In genomic region chr17:71118039-71118438, GRCh38 we compare ENCODE assay signal across 9 cellular contexts.
A peak's percentile ranks its signal among the peaks of the same experiment; 100 is the strongest.
DNase-seq lines count a peak whose midpoint lies in the region; ATAC-seq and TF ChIP-seq lines count a peak whose summit lies in the region.
"Had no signal": no experiment of that assay in that cellular context is flagged by ENCODE, and none has a peak within 500 bp of the region (broad histone marks: within the 10 kb centered on the region; RNA-seq: fewer than 3 reads in every experiment).

No MANE protein-coding gene starts in this region.

- no peaks in the 10 kb centered on the region for H3K9me2 ChIP-seq in OCI-LY7 (ENCODE audit: insufficient read depth, low read length)

- no peaks in the 10 kb centered on the region for H3K4me1 Mint-ChIP-seq in stimulated activated naive B cell treated with anti-CD40 and anti-IgM and Interleukin-4, amounts not matched to agents 10 μg/mL and 1 μg/mL and 100 μg/mL, for 72 hours
- H3K4me1 Mint-ChIP-seq: CD4-positive, CD25-positive, alpha-beta regulatory T cell had no signal

- no TSS peak for BruUV-seq in OCI-LY7 (replicated peaks; lab: Mats Ljungman, UMichigan)

- CTCF ChIA-PET in OCI-LY7 (lab: Charles Lee; ENCODE audit: unreplicated experiment) = no interaction called here

- DNase-seq in heart right ventricle (no peak), left cardiac atrium (no peak), OCI-LY7 (ENCODE audit: low spot score) (peak; percentile 29), glomerular visceral epithelial cell (ENCODE audit: extremely low spot score) (peak; percentile 51), sciatic nerve (ENCODE audit: low spot score) (no peak), G401 (ENCODE audit: low spot score) (no peak)
- DNase-seq in activated T-cell treated with anti-CD3 and anti-CD28 coated beads, Interleukin-2, amount 50 U/mL, for 1 hour = no peak
- no peak for DNase-seq in stimulated activated naive B cell treated with anti-CD40 and anti-IgM and Interleukin-4, amounts not matched to agents 10 μg/mL and 1 μg/mL and 100 μg/mL, for 72 hours
- DNase-seq: CD4-positive, CD25-positive, alpha-beta regulatory T cell had no signal

- no peaks in the 10 kb centered on the region for H3K36me3 ChIP-seq in heart right ventricle
- no peaks in the 10 kb centered on the region for H3K36me3 ChIP-seq in OCI-LY7 (ENCODE audit: insufficient read depth, low read length)

- H3K79me2 ChIP-seq in OCI-LY7 (ENCODE audit: insufficient read depth, low read depth, low read length) = no peaks in the 10 kb centered on the region

- H3K4me3 Mint-ChIP-seq in stimulated activated naive B cell treated with anti-CD40 and anti-IgM and Interleukin-4, amounts not matched to agents 10 μg/mL and 1 μg/mL and 100 μg/mL, for 72 hours = no peak overlapping the region
- H3K4me3 Mint-ChIP-seq: CD4-positive, CD25-positive, alpha-beta regulatory T cell had no signal

- H3K4me1 ChIP-seq in heart right ventricle (no peaks in the 10 kb centered on the region), OCI-LY7 (ENCODE audit: insufficient read depth, low read length, poor library complexity, severe bottlenecking) (no peaks in the 10 kb centered on the region)

- no peaks in the 10 kb centered on the region for H3K27me3 Mint-ChIP-seq in stimulated activated naive B cell treated with anti-CD40 and anti-IgM and Interleukin-4, amounts not matched to agents 10 μg/mL and 1 μg/mL and 100 μg/mL, for 72 hours
- H3K27me3 Mint-ChIP-seq: CD4-positive, CD25-positive, alpha-beta regulatory T cell had no signal

- peaks cover 0 to 5% of the 10 kb centered on the region in 2 donors for H3K9me3 Mint-ChIP-seq in stimulated activated naive B cell treated with anti-CD40 and anti-IgM and Interleukin-4, amounts not matched to agents 10 μg/mL and 1 μg/mL and 100 μg/mL, for 72 hours

- no peaks in the 10 kb centered on the region for H3K36me3 Mint-ChIP-seq in stimulated activated naive B cell treated with anti-CD40 and anti-IgM and Interleukin-4, amounts not matched to agents 10 μg/mL and 1 μg/mL and 100 μg/mL, for 72 hours
- H3K36me3 Mint-ChIP-seq: CD4-positive, CD25-positive, alpha-beta regulatory T cell had no signal

- H3K9me3 ChIP-seq in heart right ventricle (no peaks in the 10 kb centered on the region), OCI-LY7 (ENCODE audit: low read length) (no peaks in the 10 kb centered on the region)

- H3K4me3 ChIP-seq in heart right ventricle (no peak overlapping the region), OCI-LY7 (ENCODE audit: low read depth, low read length, poor library complexity, severe bottlenecking) (no peak overlapping the region)

- H3K4me2 ChIP-seq in OCI-LY7 (ENCODE audit: low read length) = no peak overlapping the region

- in situ Hi-C loops in G401 (cut with HindIII; ENCODE audit: low sequenced_read_pairs) = no loop called here

- peak; percentile 15 to 56 (median 45) for TF ChIP-seq CTCF in heart right ventricle (IDR thresholded peaks at IDR 0.05)
- TF ChIP-seq CTCF in OCI-LY7 (conservative IDR thresholded peaks at IDR 0.05; ENCODE audit: low read length) = peak; percentile 75

- peaks cover 0 to 5% (median 0%) of the 10 kb centered on the region in 7 donors for H3K27me3 ChIP-seq in heart right ventricle

- 63 to 66% methylated on average over 4 of the region's 4 CpGs for WGBS in heart right ventricle, 2 donors

- H3K27ac Mint-ChIP-seq in stimulated activated naive B cell treated with anti-CD40 and anti-IgM and Interleukin-4, amounts not matched to agents 10 μg/mL and 1 μg/mL and 100 μg/mL, for 72 hours = no peak overlapping the region
- H3K27ac Mint-ChIP-seq: CD4-positive, CD25-positive, alpha-beta regulatory T cell had no signal

- no peak overlapping the region for H3K27ac ChIP-seq in heart right ventricle
- no peak overlapping the region for H3K27ac ChIP-seq in OCI-LY7 (ENCODE audit: low read depth, low read length, poor library complexity, severe bottlenecking)

- H2AFZ ChIP-seq in OCI-LY7 (ENCODE audit: low read length) = no peak overlapping the region

- H4K20me1 ChIP-seq in OCI-LY7 (ENCODE audit: insufficient read depth, low read length) = no peaks in the 10 kb centered on the region

- ATAC-seq in heart right ventricle = no peak
- ATAC-seq in left cardiac atrium = no peak
- ATAC-seq in sciatic nerve = no peak
- ATAC-seq in stimulated activated naive B cell treated with anti-CD40 and anti-IgM and Interleukin-4, amounts not matched to agents 10 μg/mL and 1 μg/mL and 100 μg/mL, for 72 hours (replicated peaks) = no peak

- intact Hi-C loops in heart right ventricle (cut with DNase I) = loop anchor here in 9 of 10 donors (2.0 to 10.0 kb wide), 8 partner anchors 337 to 1427 kb away; no protein-coding TSS in a partner anchor
- intact Hi-C loops in left cardiac atrium (cut with DNase I) = loop anchor here in 1 of 2 donors (5.0 kb wide), 1 partner anchor 1424 kb away; no protein-coding TSS in a partner anchor
- intact Hi-C loops in OCI-LY7 (cut with micrococcal nuclease; ENCODE audit: unreplicated experiment) = no loop called here
- intact Hi-C loops in sciatic nerve (cut with DNase I) = no loop called here

- POLR2A ChIA-PET in OCI-LY7 (lab: Charles Lee) = no interaction called here

Comparison
In these comparisons a context has a peak if more than half of its experiments do, and no peak if none do; other contexts are left out.
1. DNase-seq: peak in OCI-LY7 (single experiment) and glomerular visceral epithelial cell (single experiment); none in heart right ventricle (0 of 2), left cardiac atrium (single experiment), sciatic nerve (single experiment), activated T-cell treated with anti-CD3 and anti-CD28 coated beads, Interleukin-2, amount 50 U/mL, for 1 hour (single experiment), stimulated activated naive B cell treated with anti-CD40 and anti-IgM and Interleukin-4, amounts not matched to agents 10 μg/mL and 1 μg/mL and 100 μg/mL, for 72 hours (single experiment) and G401 (single experiment).
2. intact Hi-C loops: an anchor here in heart right ventricle (2.0 to 10.0 kb wide); none called in OCI-LY7 and sciatic nerve.